ENCODE assay signal across 1 cellular context in the genomic region with DNA sequence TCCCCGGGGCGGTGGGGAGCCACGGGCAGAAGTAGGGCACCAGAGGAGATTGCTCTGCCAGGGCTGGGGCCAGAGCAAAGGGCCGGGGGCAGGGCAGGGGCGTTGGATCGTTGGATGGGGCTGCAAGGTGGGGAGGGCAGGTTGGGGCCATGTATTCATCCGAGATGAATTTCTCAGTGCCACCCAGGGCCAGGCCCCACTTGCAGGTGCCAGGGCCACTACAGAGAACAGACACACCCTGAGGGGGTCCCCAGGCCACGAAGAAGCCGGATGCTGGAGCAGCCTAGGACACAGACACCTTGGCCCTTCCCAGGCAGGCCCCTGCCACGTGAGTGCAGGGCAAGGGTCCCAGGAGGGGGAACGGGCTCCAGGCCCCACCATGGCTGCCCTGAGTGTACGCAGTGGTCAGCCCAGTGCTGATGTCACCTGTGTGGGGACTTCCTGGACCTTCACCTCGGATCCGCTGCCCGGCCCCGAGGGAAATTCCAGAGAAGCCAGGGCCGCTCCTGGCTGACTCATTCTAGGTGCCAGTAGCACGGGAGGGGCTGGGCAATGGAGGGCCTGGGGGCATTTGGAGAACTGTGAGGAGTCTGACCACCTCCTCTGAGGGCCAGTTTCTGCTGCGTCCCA.
TF ChIP-seq lines count a peak whose summit lies in the region.

No MANE protein-coding gene starts in this region.

TF ChIP-seq in GM12878, 131 proteins besides CTCF, POLR2A, EP300 and RAD21 (continued from another document and continues in another):
- TF ChIP-seq, protein P1, sequence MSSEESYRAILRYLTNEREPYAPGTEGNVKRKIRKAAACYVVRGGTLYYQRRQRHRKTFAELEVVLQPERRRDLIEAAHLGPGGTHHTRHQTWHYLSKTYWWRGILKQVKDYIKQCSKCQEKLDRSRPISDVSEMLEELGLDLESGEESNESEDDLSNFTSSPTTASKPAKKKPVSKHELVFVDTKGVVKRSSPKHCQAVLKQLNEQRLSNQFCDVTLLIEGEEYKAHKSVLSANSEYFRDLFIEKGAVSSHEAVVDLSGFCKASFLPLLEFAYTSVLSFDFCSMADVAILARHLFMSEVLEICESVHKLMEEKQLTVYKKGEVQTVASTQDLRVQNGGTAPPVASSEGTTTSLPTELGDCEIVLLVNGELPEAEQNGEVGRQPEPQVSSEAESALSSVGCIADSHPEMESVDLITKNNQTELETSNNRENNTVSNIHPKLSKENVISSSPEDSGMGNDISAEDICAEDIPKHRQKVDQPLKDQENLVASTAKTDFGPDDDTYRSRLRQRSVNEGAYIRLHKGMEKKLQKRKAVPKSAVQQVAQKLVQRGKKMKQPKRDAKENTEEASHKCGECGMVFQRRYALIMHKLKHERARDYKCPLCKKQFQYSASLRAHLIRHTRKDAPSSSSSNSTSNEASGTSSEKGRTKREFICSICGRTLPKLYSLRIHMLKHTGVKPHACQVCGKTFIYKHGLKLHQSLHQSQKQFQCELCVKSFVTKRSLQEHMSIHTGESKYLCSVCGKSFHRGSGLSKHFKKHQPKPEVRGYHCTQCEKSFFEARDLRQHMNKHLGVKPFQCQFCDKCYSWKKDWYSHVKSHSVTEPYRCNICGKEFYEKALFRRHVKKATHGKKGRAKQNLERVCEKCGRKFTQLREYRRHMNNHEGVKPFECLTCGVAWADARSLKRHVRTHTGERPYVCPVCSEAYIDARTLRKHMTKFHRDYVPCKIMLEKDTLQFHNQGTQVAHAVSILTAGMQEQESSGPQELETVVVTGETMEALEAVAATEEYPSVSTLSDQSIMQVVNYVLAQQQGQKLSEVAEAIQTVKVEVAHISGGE (CRISPR knock-in tag; IDR thresholded peaks at IDR 0.05) = no peak
- TF ChIP-seq, protein P2, sequence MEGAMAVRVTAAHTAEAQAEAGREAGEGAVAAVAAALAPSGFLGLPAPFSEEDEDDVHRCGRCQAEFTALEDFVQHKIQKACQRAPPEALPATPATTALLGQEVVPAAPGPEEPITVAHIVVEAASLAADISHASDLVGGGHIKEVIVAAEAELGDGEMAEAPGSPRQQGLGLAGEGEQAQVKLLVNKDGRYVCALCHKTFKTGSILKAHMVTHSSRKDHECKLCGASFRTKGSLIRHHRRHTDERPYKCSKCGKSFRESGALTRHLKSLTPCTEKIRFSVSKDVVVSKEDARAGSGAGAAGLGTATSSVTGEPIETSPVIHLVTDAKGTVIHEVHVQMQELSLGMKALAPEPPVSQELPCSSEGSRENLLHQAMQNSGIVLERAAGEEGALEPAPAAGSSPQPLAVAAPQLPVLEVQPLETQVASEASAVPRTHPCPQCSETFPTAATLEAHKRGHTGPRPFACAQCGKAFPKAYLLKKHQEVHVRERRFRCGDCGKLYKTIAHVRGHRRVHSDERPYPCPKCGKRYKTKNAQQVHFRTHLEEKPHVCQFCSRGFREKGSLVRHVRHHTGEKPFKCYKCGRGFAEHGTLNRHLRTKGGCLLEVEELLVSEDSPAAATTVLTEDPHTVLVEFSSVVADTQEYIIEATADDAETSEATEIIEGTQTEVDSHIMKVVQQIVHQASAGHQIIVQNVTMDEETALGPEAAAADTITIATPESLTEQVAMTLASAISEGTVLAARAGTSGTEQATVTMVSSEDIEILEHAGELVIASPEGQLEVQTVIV (IDR thresholded peaks at IDR 0.05; ENCODE audit: borderline replicate concordance, partially characterized antibody) = no peak
- TF ChIP-seq ASH2L (IDR thresholded peaks at IDR 0.05; ENCODE audit: borderline replicate concordance, low read depth) (no peak), CREB1 (IDR thresholded peaks at IDR 0.05; ENCODE audit: low read depth) (0 out of 2 replicates have a peak, but pooled peaks have one; percentile 41), MYB (IDR thresholded peaks at IDR 0.05; ENCODE audit: borderline replicate concordance, low read depth, low read length) (no peak), STAT3 (IDR thresholded peaks at IDR 0.05; ENCODE audit: low read depth, low read length) (no peak), KAT2A (conservative IDR thresholded peaks at IDR 0.05; ENCODE audit: control insufficient read depth, low read depth, low read length) (no peak), ATF7 (IDR thresholded peaks at IDR 0.05; ENCODE audit: low read depth) (peak; percentile 72), RBBP5 (conservative IDR thresholded peaks at IDR 0.05) (no peak), SMAD5 (IDR thresholded peaks at IDR 0.05; ENCODE audit: low read depth) (no peak), PML (IDR thresholded peaks at IDR 0.05; ENCODE audit: low read length) (no peak), SMC3 (IDR thresholded peaks at IDR 0.05; ENCODE audit: borderline replicate concordance, low read length) (no peak), NRF1 (conservative IDR thresholded peaks at IDR 0.05; ENCODE audit: low read depth, low read length) (no peak), POU2F2 (IDR thresholded peaks at IDR 0.05; ENCODE audit: borderline replicate concordance, low read depth, low read length) (no peak), TCF3 (IDR thresholded peaks at IDR 0.05; ENCODE audit: borderline replicate concordance, insufficient read depth, low read depth, low read length) (no peak), SMAD1 (IDR thresholded peaks at IDR 0.05; ENCODE audit: low read depth, partially characterized antibody) (no peak), RCOR1 (conservative IDR thresholded peaks at IDR 0.05; ENCODE audit: low read depth, low read length) (no peak), CBX5 (IDR thresholded peaks at IDR 0.05; ENCODE audit: low read depth) (no peak), GABPA (IDR thresholded peaks at IDR 0.05; ENCODE audit: low read depth) (no peak), STAT1 (conservative IDR thresholded peaks at IDR 0.05) (no peak), POLR2AphosphoS2 (IDR thresholded peaks at IDR 0.05; ENCODE audit: low read depth, low read length) (no peak), CEBPB (IDR thresholded peaks at IDR 0.05; ENCODE audit: borderline replicate concordance in 1 of 2, low read depth in 2 of 2, low read length in 2 of 2) (no peak), TAF1 (IDR thresholded peaks at IDR 0.05; ENCODE audit: borderline replicate concordance, low read depth, low read length) (no peak), BRCA1 (IDR thresholded peaks at IDR 0.05; ENCODE audit: low read depth, low read length) (no peak), NR2C2 (IDR thresholded peaks at IDR 0.05; ENCODE audit: borderline replicate concordance, control insufficient read depth, insufficient read length, low read depth) (no peak), NR2F1 (conservative IDR thresholded peaks at IDR 0.05) (peak; percentile 90), HDAC2 (IDR thresholded peaks at IDR 0.05) (no peak)
- TF ChIP-seq, protein P3, sequence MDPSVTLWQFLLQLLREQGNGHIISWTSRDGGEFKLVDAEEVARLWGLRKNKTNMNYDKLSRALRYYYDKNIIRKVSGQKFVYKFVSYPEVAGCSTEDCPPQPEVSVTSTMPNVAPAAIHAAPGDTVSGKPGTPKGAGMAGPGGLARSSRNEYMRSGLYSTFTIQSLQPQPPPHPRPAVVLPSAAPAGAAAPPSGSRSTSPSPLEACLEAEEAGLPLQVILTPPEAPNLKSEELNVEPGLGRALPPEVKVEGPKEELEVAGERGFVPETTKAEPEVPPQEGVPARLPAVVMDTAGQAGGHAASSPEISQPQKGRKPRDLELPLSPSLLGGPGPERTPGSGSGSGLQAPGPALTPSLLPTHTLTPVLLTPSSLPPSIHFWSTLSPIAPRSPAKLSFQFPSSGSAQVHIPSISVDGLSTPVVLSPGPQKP (IDR thresholded peaks at IDR 0.05; ENCODE audit: low read depth, low read length) = no peak
- TF ChIP-seq, protein P4, sequence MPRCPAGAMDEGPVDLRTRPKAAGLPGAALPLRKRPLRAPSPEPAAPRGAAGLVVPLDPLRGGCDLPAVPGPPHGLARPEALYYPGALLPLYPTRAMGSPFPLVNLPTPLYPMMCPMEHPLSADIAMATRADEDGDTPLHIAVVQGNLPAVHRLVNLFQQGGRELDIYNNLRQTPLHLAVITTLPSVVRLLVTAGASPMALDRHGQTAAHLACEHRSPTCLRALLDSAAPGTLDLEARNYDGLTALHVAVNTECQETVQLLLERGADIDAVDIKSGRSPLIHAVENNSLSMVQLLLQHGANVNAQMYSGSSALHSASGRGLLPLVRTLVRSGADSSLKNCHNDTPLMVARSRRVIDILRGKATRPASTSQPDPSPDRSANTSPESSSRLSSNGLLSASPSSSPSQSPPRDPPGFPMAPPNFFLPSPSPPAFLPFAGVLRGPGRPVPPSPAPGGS (IDR thresholded peaks at IDR 0.05; ENCODE audit: borderline replicate concordance, insufficient read depth, low read depth, low read length, poor library complexity, severe bottlenecking) = peak; percentile 91
- TF ChIP-seq, protein P5, sequence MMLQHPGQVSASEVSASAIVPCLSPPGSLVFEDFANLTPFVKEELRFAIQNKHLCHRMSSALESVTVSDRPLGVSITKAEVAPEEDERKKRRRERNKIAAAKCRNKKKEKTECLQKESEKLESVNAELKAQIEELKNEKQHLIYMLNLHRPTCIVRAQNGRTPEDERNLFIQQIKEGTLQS (IDR thresholded peaks at IDR 0.05; ENCODE audit: borderline replicate concordance, extremely low read depth, low read depth, low read length) = no peak
- TF ChIP-seq, protein P6, sequence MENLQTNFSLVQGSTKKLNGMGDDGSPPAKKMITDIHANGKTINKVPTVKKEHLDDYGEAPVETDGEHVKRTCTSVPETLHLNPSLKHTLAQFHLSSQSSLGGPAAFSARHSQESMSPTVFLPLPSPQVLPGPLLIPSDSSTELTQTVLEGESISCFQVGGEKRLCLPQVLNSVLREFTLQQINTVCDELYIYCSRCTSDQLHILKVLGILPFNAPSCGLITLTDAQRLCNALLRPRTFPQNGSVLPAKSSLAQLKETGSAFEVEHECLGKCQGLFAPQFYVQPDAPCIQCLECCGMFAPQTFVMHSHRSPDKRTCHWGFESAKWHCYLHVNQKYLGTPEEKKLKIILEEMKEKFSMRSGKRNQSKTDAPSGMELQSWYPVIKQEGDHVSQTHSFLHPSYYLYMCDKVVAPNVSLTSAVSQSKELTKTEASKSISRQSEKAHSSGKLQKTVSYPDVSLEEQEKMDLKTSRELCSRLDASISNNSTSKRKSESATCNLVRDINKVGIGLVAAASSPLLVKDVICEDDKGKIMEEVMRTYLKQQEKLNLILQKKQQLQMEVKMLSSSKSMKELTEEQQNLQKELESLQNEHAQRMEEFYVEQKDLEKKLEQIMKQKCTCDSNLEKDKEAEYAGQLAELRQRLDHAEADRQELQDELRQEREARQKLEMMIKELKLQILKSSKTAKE (IDR thresholded peaks at IDR 0.05; ENCODE audit: low read depth, poor library complexity, severe bottlenecking) = peak; percentile 43
- TF ChIP-seq, protein P7, sequence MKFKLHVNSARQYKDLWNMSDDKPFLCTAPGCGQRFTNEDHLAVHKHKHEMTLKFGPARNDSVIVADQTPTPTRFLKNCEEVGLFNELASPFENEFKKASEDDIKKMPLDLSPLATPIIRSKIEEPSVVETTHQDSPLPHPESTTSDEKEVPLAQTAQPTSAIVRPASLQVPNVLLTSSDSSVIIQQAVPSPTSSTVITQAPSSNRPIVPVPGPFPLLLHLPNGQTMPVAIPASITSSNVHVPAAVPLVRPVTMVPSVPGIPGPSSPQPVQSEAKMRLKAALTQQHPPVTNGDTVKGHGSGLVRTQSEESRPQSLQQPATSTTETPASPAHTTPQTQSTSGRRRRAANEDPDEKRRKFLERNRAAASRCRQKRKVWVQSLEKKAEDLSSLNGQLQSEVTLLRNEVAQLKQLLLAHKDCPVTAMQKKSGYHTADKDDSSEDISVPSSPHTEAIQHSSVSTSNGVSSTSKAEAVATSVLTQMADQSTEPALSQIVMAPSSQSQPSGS (IDR thresholded peaks at IDR 0.05; ENCODE audit: low read length) = no peak
- TF ChIP-seq, protein P8, sequence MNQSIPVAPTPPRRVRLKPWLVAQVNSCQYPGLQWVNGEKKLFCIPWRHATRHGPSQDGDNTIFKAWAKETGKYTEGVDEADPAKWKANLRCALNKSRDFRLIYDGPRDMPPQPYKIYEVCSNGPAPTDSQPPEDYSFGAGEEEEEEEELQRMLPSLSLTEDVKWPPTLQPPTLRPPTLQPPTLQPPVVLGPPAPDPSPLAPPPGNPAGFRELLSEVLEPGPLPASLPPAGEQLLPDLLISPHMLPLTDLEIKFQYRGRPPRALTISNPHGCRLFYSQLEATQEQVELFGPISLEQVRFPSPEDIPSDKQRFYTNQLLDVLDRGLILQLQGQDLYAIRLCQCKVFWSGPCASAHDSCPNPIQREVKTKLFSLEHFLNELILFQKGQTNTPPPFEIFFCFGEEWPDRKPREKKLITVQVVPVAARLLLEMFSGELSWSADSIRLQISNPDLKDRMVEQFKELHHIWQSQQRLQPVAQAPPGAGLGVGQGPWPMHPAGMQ (IDR thresholded peaks at IDR 0.05; ENCODE audit: borderline replicate concordance) = no peak
- TF ChIP-seq, protein P9, sequence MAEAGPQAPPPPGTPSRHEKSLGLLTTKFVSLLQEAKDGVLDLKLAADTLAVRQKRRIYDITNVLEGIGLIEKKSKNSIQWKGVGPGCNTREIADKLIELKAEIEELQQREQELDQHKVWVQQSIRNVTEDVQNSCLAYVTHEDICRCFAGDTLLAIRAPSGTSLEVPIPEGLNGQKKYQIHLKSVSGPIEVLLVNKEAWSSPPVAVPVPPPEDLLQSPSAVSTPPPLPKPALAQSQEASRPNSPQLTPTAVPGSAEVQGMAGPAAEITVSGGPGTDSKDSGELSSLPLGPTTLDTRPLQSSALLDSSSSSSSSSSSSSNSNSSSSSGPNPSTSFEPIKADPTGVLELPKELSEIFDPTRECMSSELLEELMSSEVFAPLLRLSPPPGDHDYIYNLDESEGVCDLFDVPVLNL (IDR thresholded peaks at IDR 0.05; ENCODE audit: low read depth, low read length) = no peak
- TF ChIP-seq, protein P10, sequence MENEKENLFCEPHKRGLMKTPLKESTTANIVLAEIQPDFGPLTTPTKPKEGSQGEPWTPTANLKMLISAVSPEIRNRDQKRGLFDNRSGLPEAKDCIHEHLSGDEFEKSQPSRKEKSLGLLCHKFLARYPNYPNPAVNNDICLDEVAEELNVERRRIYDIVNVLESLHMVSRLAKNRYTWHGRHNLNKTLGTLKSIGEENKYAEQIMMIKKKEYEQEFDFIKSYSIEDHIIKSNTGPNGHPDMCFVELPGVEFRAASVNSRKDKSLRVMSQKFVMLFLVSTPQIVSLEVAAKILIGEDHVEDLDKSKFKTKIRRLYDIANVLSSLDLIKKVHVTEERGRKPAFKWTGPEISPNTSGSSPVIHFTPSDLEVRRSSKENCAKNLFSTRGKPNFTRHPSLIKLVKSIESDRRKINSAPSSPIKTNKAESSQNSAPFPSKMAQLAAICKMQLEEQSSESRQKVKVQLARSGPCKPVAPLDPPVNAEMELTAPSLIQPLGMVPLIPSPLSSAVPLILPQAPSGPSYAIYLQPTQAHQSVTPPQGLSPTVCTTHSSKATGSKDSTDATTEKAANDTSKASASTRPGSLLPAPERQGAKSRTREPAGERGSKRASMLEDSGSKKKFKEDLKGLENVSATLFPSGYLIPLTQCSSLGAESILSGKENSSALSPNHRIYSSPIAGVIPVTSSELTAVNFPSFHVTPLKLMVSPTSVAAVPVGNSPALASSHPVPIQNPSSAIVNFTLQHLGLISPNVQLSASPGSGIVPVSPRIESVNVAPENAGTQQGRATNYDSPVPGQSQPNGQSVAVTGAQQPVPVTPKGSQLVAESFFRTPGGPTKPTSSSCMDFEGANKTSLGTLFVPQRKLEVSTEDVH (IDR thresholded peaks at IDR 0.05; ENCODE audit: low read depth, partially characterized antibody) = no peak
